18 cellular contexts compared by ENCODE assay signal in genomic region chr22:44405661-44406060, GRCh38.
"Had no signal": no experiment of that assay in that cellular context is flagged by ENCODE, and none has a peak within 500 bp of the region (broad histone marks: within the 10 kb centered on the region; RNA-seq: fewer than 3 reads in every experiment).

No MANE protein-coding gene starts in this region.

- H3K27me3 ChIP-seq: body of pancreas, cardiac muscle cell had no signal

- H3K36me3 ChIP-seq: cardiac muscle cell, thoracic aorta, WERI-Rb-1 had no signal

- ATAC-seq: activated CD8-positive, alpha-beta T cell treated with anti-CD3 and anti-CD28 coated beads, Interleukin-2, amount 10 ng/mL, durations not matched to agents 7 days and 5 days; activated naive CD8-positive, alpha-beta T cell treated with anti-CD3 and anti-CD28 coated beads, Interleukin-2, amount 50 U/mL, for 24 hours; body of pancreas; left lobe of liver had no signal

- H3K4me1 ChIP-seq: body of pancreas had no signal

- H3K4me3 ChIP-seq: body of pancreas, cardiac muscle cell, thoracic aorta had no signal

- DNase-seq: activated CD4-positive, alpha-beta T cell treated with anti-CD3 and anti-CD28 coated beads for 1 hour; activated CD4-positive, alpha-beta T cell treated with anti-CD3 and anti-CD28 coated beads, Interleukin-2, amount 50 U/mL, for 1 hour; activated CD8-positive, alpha-beta T cell treated with anti-CD3 and anti-CD28 coated beads, Interleukin-2, amount 10 ng/mL, durations not matched to agents 7 days and 5 days; activated gamma-delta T cell treated with Interleukin-2 at 50 U/mL for 16 hours; activated naive CD8-positive, alpha-beta T cell treated with anti-CD3 and anti-CD28 coated beads, Interleukin-2, amount 50 U/mL, for 24 hours; effector CD4-positive, alpha-beta T cell; erythroblast; foreskin fibroblast; mammary epithelial cell; midbrain; stimulated activated CD4-positive, alpha-beta T cell treated with anti-CD3 and anti-CD28 coated beads, Interleukin-4, amount 100 ng/mL, for 24 hours; stimulated activated naive CD4-positive, alpha-beta T cell treated with Interleukin-2 at 50 U/mL for 16 hours; WERI-Rb-1 had no signal

- FAIRE-seq: TTC549 had no signal

- H3K9me3 ChIP-seq: body of pancreas, thoracic aorta had no signal

- H3K27ac ChIP-seq: body of pancreas, cardiac muscle cell, thoracic aorta, WERI-Rb-1 had no signal
